In genomic region chr14:93286212-93286890, GRCh38 we compare ENCODE assay signal across 15 cellular contexts. TPM values are rescaled to one million over a fixed set of nuclear protein-coding genes. Genes with fewer than 3 reads are reported as not detected.
DNase-seq lines count a peak whose midpoint lies in the region; ATAC-seq and TF ChIP-seq lines count a peak whose summit lies in the region.
"Had no signal": no experiment of that assay in that cellular context is flagged by ENCODE, and none has a peak within 500 bp of the region (broad histone marks: within the 10 kb centered on the region; RNA-seq: fewer than 3 reads in every experiment).

No MANE protein-coding gene starts in this region.

- CTCF ChIA-PET in Calu3 (lab: Charles Lee) = interaction anchor here (0.5 to 1.8 kb wide), 6 partner anchors 10 to 904 kb away, joined by 3 to 8 read pairs (median 3); no protein-coding TSS in a partner anchor

- peak overlapping the region; percentile 73 for H2BK5ac ChIP-seq in mesenchymal stem cell (ENCODE audit: low read depth, low read length, poor library complexity, severe bottlenecking)

- H3K18ac ChIP-seq in mesenchymal stem cell (ENCODE audit: low read depth in 1 of 2, low read length in 2 of 2) = no peak overlapping the region

- TF ChIP-seq POLR2A in spleen (IDR thresholded peaks at IDR 0.05) = no peak

- no peak overlapping the region for H3K23ac ChIP-seq in mesenchymal stem cell (ENCODE audit: low read length in 2 of 2)

- H3K4me1 Mint-ChIP-seq in Calu3 (ENCODE audit: low read depth, unreplicated experiment) (peaks cover 51% of the 10 kb centered on the region), endodermal cell (peaks cover 10% of the 10 kb centered on the region)

- no TSS peak for BruUV-seq in Calu3 (replicated peaks; lab: Mats Ljungman, UMichigan)

- H3K4ac ChIP-seq in mesenchymal stem cell (ENCODE audit: low read depth in 1 of 2, low read length in 2 of 2) = no peak overlapping the region

- H3K36me3 ChIP-seq in endodermal cell (ENCODE audit: control insufficient read depth, insufficient read depth, low read length) (peaks cover 34% of the 10 kb centered on the region), mesenchymal stem cell (ENCODE audit: control insufficient read depth in 1 of 2, insufficient read depth in 2 of 2, low read depth in 1 of 2, low read length in 2 of 2) (peaks cover 3 to 30% of the 10 kb centered on the region in 2 experiments), spleen (peaks cover 0 to 50% (median 0%) of the 10 kb centered on the region in 6 donors)

- no peaks in the 10 kb centered on the region for H3K27me3 Mint-ChIP-seq in Calu3 (ENCODE audit: unreplicated experiment)
- H3K27me3 Mint-ChIP-seq in endodermal cell (ENCODE audit: insufficient read depth) = no peaks in the 10 kb centered on the region
- H3K27me3 Mint-ChIP-seq: activated CD4-positive, alpha-beta memory T cell treated with anti-CD3 and anti-CD28 coated beads for 36 hours; progenitor cell of endocrine pancreas had no signal

- no peak for ATAC-seq in HG02798 (IDR thresholded peaks at IDR 0.05; ENCODE audit: poor library complexity, unreplicated experiment)
- ATAC-seq: heart left ventricle had no signal

- H3K4me3 ChIP-seq in endodermal cell (ENCODE audit: low read length) (no peak overlapping the region), mesenchymal stem cell (ENCODE audit: insufficient read depth in 1 of 2, low read depth in 1 of 2, low read length in 2 of 2) (no peak overlapping the region), spleen (no peak overlapping the region)
- H3K4me3 ChIP-seq: heart left ventricle had no signal

- peak; percentile 14 for DNase-seq in Calu3
- DNase-seq in M059J (ENCODE audit: low read depth) = peak; percentile 59
- no peak for DNase-seq in endodermal cell
- peak; percentile 40 for DNase-seq in mesenchymal stem cell
- no peak for DNase-seq in UCSD-AML1 (lab: John Stamatoyannopoulos, UW; ENCODE audit: unreplicated experiment)
- DNase-seq in spleen = no peak
- DNase-seq in NCI-H1048 (lab: John Stamatoyannopoulos, UW) = no peak
- DNase-seq: activated CD4-positive, alpha-beta memory T cell treated with anti-CD3 and anti-CD28 coated beads for 36 hours; GF-D8; heart left ventricle; Karpas-422; NCI-H1694 had no signal

- H3K27ac Mint-ChIP-seq in Calu3 (ENCODE audit: unreplicated experiment) (peak overlapping the region; percentile 95), endodermal cell (peak overlapping the region; percentile 82)
- H3K27ac Mint-ChIP-seq: activated CD4-positive, alpha-beta memory T cell treated with anti-CD3 and anti-CD28 coated beads for 36 hours; activated T-helper 1 cell treated with anti-CD3 and anti-CD28 coated beads, Interleukin-12 subunit alpha, Interleukin-12 subunit beta, Interleukin-2, Interleukin-4 antibody, amounts not matched to agents 30 ng/mL and 10 ng/mL and 1 ng/mL, durations not matched to agents 14 hours and 24 hours and 36 hours; progenitor cell of endocrine pancreas had no signal

- H3K4me2 ChIP-seq in mesenchymal stem cell (ENCODE audit: low read length, poor library complexity, severe bottlenecking) = no peak overlapping the region

- no peak overlapping the region for H2BK15ac ChIP-seq in mesenchymal stem cell (ENCODE audit: low read depth, poor library complexity, severe bottlenecking)

- H3K9me3 ChIP-seq in endodermal cell (ENCODE audit: control insufficient read depth, low read length) = no peaks in the 10 kb centered on the region
- no peaks in the 10 kb centered on the region for H3K9me3 ChIP-seq in mesenchymal stem cell (ENCODE audit: control insufficient read depth, low read length)
- H3K9me3 ChIP-seq in spleen = no peaks in the 10 kb centered on the region
- H3K9me3 ChIP-seq: heart left ventricle had no signal

- H4K91ac ChIP-seq in mesenchymal stem cell (ENCODE audit: low read length) = no peak overlapping the region

- H3K36me3 Mint-ChIP-seq in Calu3 (ENCODE audit: insufficient read depth, unreplicated experiment) = peaks cover 31% of the 10 kb centered on the region
- H3K36me3 Mint-ChIP-seq in endodermal cell (ENCODE audit: low read depth) = peaks cover 9% of the 10 kb centered on the region

- TF ChIP-seq CTCF in Calu3 (IDR thresholded peaks at IDR 0.05; ENCODE audit: unreplicated experiment) = no peak
- no peak for TF ChIP-seq CTCF in endodermal cell (conservative IDR thresholded peaks at IDR 0.05)
- no peak for TF ChIP-seq CTCF in spleen (IDR thresholded peaks at IDR 0.05 in 8 of 11, conservative IDR thresholded peaks at IDR 0.05 in 3 of 11)

- no peak overlapping the region for H4K8ac ChIP-seq in mesenchymal stem cell (ENCODE audit: low read length)

- H3K27me3 ChIP-seq in endodermal cell (ENCODE audit: control insufficient read depth, insufficient read depth, low read length, poor library complexity, severe bottlenecking) = no peaks in the 10 kb centered on the region
- H3K27me3 ChIP-seq in mesenchymal stem cell (ENCODE audit: control insufficient read depth in 1 of 2, insufficient read depth in 1 of 2, low read length in 2 of 2) = no peaks in the 10 kb centered on the region
- H3K27me3 ChIP-seq in spleen (replicated peaks in 1 of 7) = no peaks in the 10 kb centered on the region
- H3K27me3 ChIP-seq: heart left ventricle had no signal

- H3K14ac ChIP-seq in mesenchymal stem cell (ENCODE audit: low read length in 2 of 2) = no peak overlapping the region

- H3K9me3 Mint-ChIP-seq in Calu3 (ENCODE audit: low read depth, unreplicated experiment) = no peaks in the 10 kb centered on the region
- no peaks in the 10 kb centered on the region for H3K9me3 Mint-ChIP-seq in endodermal cell
- H3K9me3 Mint-ChIP-seq: activated CD4-positive, alpha-beta memory T cell treated with anti-CD3 and anti-CD28 coated beads for 36 hours; activated T-helper 1 cell treated with anti-CD3 and anti-CD28 coated beads, Interleukin-12 subunit alpha, Interleukin-12 subunit beta, Interleukin-2, Interleukin-4 antibody, amounts not matched to agents 30 ng/mL and 10 ng/mL and 1 ng/mL, durations not matched to agents 14 hours and 24 hours and 36 hours had no signal

- WGBS in endodermal cell (ENCODE audit: insufficient coverage in 1 of 2, insufficient read length in 1 of 2), 2 experiments = 88 to 100% methylated on average over 1 to 4 of the region's 4 CpGs
- 88% methylated on average over 3 of the region's 4 CpGs for WGBS in mesenchymal stem cell
- WGBS in spleen, 5 donors = 96 to 99% (median 98%) methylated on average over 4 of the region's 4 CpGs

- H2BK120ac ChIP-seq in mesenchymal stem cell (ENCODE audit: low read depth, low read length) = no peak overlapping the region

- H3K4me1 ChIP-seq in endodermal cell (ENCODE audit: control insufficient read depth, insufficient read depth, low read length) = peaks cover 5% of the 10 kb centered on the region
- peaks cover 7% of the 10 kb centered on the region for H3K4me1 ChIP-seq in mesenchymal stem cell (ENCODE audit: control insufficient read depth, insufficient read depth, low read depth, low read length)
- H3K4me1 ChIP-seq in spleen = peaks cover 0 to 55% (median 12%) of the 10 kb centered on the region in 6 donors

- H3K4me3 Mint-ChIP-seq in Calu3 (ENCODE audit: low read depth, unreplicated experiment) (peak overlapping the region; percentile 65), endodermal cell (no peak overlapping the region)
- H3K4me3 Mint-ChIP-seq: activated CD4-positive, alpha-beta memory T cell treated with anti-CD3 and anti-CD28 coated beads for 36 hours; activated T-helper 1 cell treated with anti-CD3 and anti-CD28 coated beads, Interleukin-12 subunit alpha, Interleukin-12 subunit beta, Interleukin-2, Interleukin-4 antibody, amounts not matched to agents 30 ng/mL and 10 ng/mL and 1 ng/mL, durations not matched to agents 14 hours and 24 hours and 36 hours had no signal

- H3K27ac ChIP-seq in endodermal cell (ENCODE audit: low read depth, low read length) (no peak overlapping the region), mesenchymal stem cell (ENCODE audit: low read length, poor library complexity, severe bottlenecking) (peak overlapping the region; percentile 99), spleen (no peak overlapping the region)
- H3K27ac ChIP-seq: heart left ventricle had no signal

- intact Hi-C loops in Calu3 (cut with micrococcal nuclease; ENCODE audit: unreplicated experiment) (loop anchor here (5.0 kb wide), 1 partner anchor 46 kb away; the partner anchor contains the start of gene BTBD7), spleen (cut with DNase I; ENCODE audit: low total_unique reads) (no loop called here)

- peaks cover 4% of the 10 kb centered on the region for H3K79me1 ChIP-seq in mesenchymal stem cell (replicated peaks; ENCODE audit: low read length, poor library complexity, severe bottlenecking)

- peak overlapping the region; percentile 61 for H2AK5ac ChIP-seq in mesenchymal stem cell (ENCODE audit: low read length, severe bottlenecking)

- H2BK12ac ChIP-seq in mesenchymal stem cell (ENCODE audit: low read length in 2 of 2) = no peak overlapping the region

- H2AFZ ChIP-seq in mesenchymal stem cell (ENCODE audit: low read depth, low read length) = no peak overlapping the region

- no peak overlapping the region for H3K9ac ChIP-seq in endodermal cell (ENCODE audit: extremely low read depth, low read length, poor library complexity, severe bottlenecking)
- no peak overlapping the region for H3K9ac ChIP-seq in mesenchymal stem cell (ENCODE audit: low read length)

RNA-seq across cellular contexts. Expression of gene BTBD7, which starts 46.5 kb away (rescaled TPM):
- total RNA-seq in Calu3 (2022) = 39.3 and 42.0 TPM in 2 replicates
- 8.2 and 9.4 TPM in 2 replicates for total RNA-seq in M059J (2014; rRNA removed; shearing (Covaris generic))
- 10 to 100 TPM; 42.8 to 48.6 TPM for total RNA-seq in endodermal cell
- 18.2 TPM for polyA plus RNA-seq in endodermal cell (2013, experiment 1 of 2)
- polyA plus RNA-seq in endodermal cell (2013, experiment 2 of 2) = 19.4 TPM
- polyA plus RNA-seq in mesenchymal stem cell (2013, experiment 1 of 2) = 26.1 TPM
- polyA plus RNA-seq in mesenchymal stem cell (2013, experiment 2 of 2) = 22.8 TPM
- total RNA-seq in spleen = 10 to 100 TPM; 27.3 to 48.4 (median 33.5) TPM
- 1 to 10 TPM; 5.0 to 8.5 (median 5.8) TPM for polyA plus RNA-seq in spleen

Comparison
In these comparisons a context has a peak if more than half of its experiments do, and no peak if none do; other contexts are left out.
1. DNase-seq: peak in Calu3 (single experiment), M059J (single experiment) and mesenchymal stem cell (single experiment); none in endodermal cell (single experiment), UCSD-AML1 (single experiment), spleen (single experiment) and NCI-H1048 (single experiment).